Comparison of ENCODE assay signal across 8 cellular contexts in the genomic region with DNA sequence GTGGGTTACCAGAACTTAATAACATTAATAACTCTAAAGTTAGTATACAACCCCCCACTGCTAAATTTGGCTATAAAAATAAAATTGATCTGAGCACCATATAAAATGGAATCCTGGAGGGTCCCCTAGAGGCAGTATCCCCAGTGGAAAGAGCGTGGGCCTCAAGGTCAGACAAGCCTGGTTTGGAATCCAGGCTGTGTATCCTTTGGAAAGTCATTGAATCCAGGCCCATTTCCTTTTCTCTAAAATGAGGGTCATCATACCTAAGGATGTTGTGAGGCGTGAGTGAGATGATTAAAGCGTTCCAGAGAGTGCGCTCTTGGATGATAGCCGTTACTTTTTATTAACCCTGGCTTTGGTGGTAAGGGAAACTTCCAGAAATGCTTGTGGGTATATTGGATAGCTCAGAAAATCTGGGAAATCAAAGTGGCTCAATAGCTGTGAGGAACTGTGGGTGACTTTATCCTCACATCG. TPM values are rescaled to one million over a fixed set of nuclear protein-coding genes. Genes with fewer than 3 reads are reported as not detected.
A peak's percentile ranks its signal among the peaks of the same experiment; 100 is the strongest.
DNase-seq lines count a peak whose midpoint lies in the region; ATAC-seq, FAIRE-seq and TF ChIP-seq lines count a peak whose summit lies in the region.

No MANE protein-coding gene starts in this region.

- intact Hi-C loops in GM12878 (cut with micrococcal nuclease; ENCODE audit: unreplicated experiment) = no loop called here

- CTCF ChIA-PET in activated naive CD4-positive, alpha-beta T cell treated with anti-CD3 and anti-CD28 coated beads, Interleukin-2, amount 10 ng/mL, durations not matched to agents 7 days and 5 days (lab: Charles Lee) = no interaction called here
- CTCF ChIA-PET in GM12878 (lab: Yijun Ruan, JAX) = interaction anchor here (0.9 kb wide), 1 partner anchor 127 kb away, joined by 6 read pairs; no protein-coding TSS in a partner anchor

- H3K27ac Mint-ChIP-seq in activated naive CD4-positive, alpha-beta T cell treated with anti-CD3 and anti-CD28 coated beads, Interleukin-2, amount 10 ng/mL, durations not matched to agents 7 days and 5 days = peak overlapping the region; percentile 45

- H3K79me2 ChIP-seq in GM12878 (ENCODE audit: control insufficient read depth, insufficient read depth, low read length) = peaks cover 2% of the 10 kb centered on the region; the same call in 1 of the 2 replicates

- H2AFZ ChIP-seq in GM12878 (ENCODE audit: control insufficient read depth, low read depth, low read length) (no peak overlapping the region), mesenchymal stem cell (ENCODE audit: low read depth, low read length) (no peak overlapping the region)

- peaks cover 13% of the 10 kb centered on the region for H3K9me3 Mint-ChIP-seq in activated naive CD4-positive, alpha-beta T cell treated with anti-CD3 and anti-CD28 coated beads, Interleukin-2, amount 10 ng/mL, durations not matched to agents 7 days and 5 days

- in situ Hi-C loops in GM12878 (cut with MboI) = no loop called here

- H3K36me3 ChIP-seq in GM12878 (ENCODE audit: control insufficient read depth in 2 of 2, insufficient read depth in 2 of 2, low read length in 1 of 2) (no peaks in the 10 kb centered on the region), mesenchymal stem cell (ENCODE audit: control insufficient read depth in 1 of 2, insufficient read depth in 2 of 2, low read depth in 1 of 2, low read length in 2 of 2) (peaks cover 10 to 38% of the 10 kb centered on the region in 2 experiments), upper lobe of left lung (peaks cover 0 to 12% (median 2%) of the 10 kb centered on the region in 4 donors)

- no peaks in the 10 kb centered on the region for H3K4me1 ChIP-seq in GM12878 (ENCODE audit: control insufficient read depth, insufficient read depth, low read length)
- H3K4me1 ChIP-seq in mesenchymal stem cell (ENCODE audit: control insufficient read depth, insufficient read depth, low read depth, low read length) = peaks cover 20% of the 10 kb centered on the region
- H3K4me1 ChIP-seq in upper lobe of left lung = peaks cover 34 to 46% (median 36%) of the 10 kb centered on the region in 4 donors

- peak overlapping the region; percentile 90 to 97 for H3K4ac ChIP-seq in mesenchymal stem cell (ENCODE audit: low read depth in 1 of 2, low read length in 2 of 2)

- H3K4me2 ChIP-seq in GM12878 (ENCODE audit: control insufficient read depth, insufficient read depth) (peak overlapping the region; percentile 88; the same call in 1 of the 2 replicates), mesenchymal stem cell (ENCODE audit: low read length, poor library complexity, severe bottlenecking) (peak overlapping the region; percentile 97)

- no peak for TF ChIP-seq RAD21 in GM12878 (IDR thresholded peaks at IDR 0.05; ENCODE audit: insufficient read depth, low read depth, low read length)

- no peak overlapping the region for H3K9ac ChIP-seq in GM12878 (ENCODE audit: control insufficient read depth, insufficient read depth, low read length)
- peak overlapping the region; percentile 99 for H3K9ac ChIP-seq in mesenchymal stem cell (ENCODE audit: low read length)

- 97% methylated on average over 6 of the region's 6 CpGs for WGBS in GM12878 (ENCODE audit: insufficient coverage, insufficient replicate concordance, low lambda C conversion rate, missing lambda C conversion rate)
- 64% methylated on average over 6 of the region's 6 CpGs for WGBS in mesenchymal stem cell
- 40 to 41% methylated on average over 6 of the region's 6 CpGs for WGBS in upper lobe of left lung, 2 donors

- POLR2A ChIA-PET in GM12878 (lab: Charles Lee) = interaction anchor here (1.0 to 4.3 kb wide), 4 partner anchors 25 to 339 kb away, joined by 3 to 68 read pairs (median 4); partner anchors contain the start of gene HNRNPR

- no peak for DNase-seq in activated naive CD4-positive, alpha-beta T cell treated with anti-CD3 and anti-CD28 coated beads, Interleukin-2, amount 10 ng/mL, durations not matched to agents 7 days and 5 days
- DNase-seq in activated naive CD4-positive, alpha-beta T cell (lab: John Stamatoyannopoulos, UW) = no peak
- DNase-seq in GM12878 (ENCODE audit: low read depth, low spot score) (no peak), mesenchymal stem cell (peak; percentile 20), upper lobe of left lung (no peak), NCI-H748 (lab: John Stamatoyannopoulos, UW; ENCODE audit: unreplicated experiment) (no peak)
- no peak for DNase-seq in activated effector memory CD4-positive, alpha-beta T cell treated with anti-CD3 and anti-CD28 coated beads, Interleukin-2, amount 50 U/mL, for 16 hours

- H3K4me3 ChIP-seq in GM12878 = peak overlapping the region; percentile 87; the same call in 1 of the 2 replicates
- peak overlapping the region in 1 of 2 experiments; percentile 86 for H3K4me3 ChIP-seq in mesenchymal stem cell (ENCODE audit: insufficient read depth in 1 of 2, low read depth in 1 of 2, low read length in 2 of 2)
- peak overlapping the region in 2 of 4 donors; percentile 81 to 84 for H3K4me3 ChIP-seq in upper lobe of left lung

- H3K18ac ChIP-seq in mesenchymal stem cell (ENCODE audit: low read depth in 1 of 2, low read length in 2 of 2) = peak overlapping the region; percentile 78 to 92

- no peaks in the 10 kb centered on the region for H4K20me1 ChIP-seq in GM12878 (ENCODE audit: control insufficient read depth, insufficient read depth)

- peak overlapping the region; percentile 56 for H2BK120ac ChIP-seq in mesenchymal stem cell (ENCODE audit: low read depth, low read length)

- H3K4me1 Mint-ChIP-seq in activated naive CD4-positive, alpha-beta T cell treated with anti-CD3 and anti-CD28 coated beads, Interleukin-2, amount 10 ng/mL, durations not matched to agents 7 days and 5 days = peaks cover 40% of the 10 kb centered on the region

- TF ChIP-seq POLR2A in GM12878 (IDR thresholded peaks at IDR 0.05; ENCODE audit: low read depth, low read length) = no peak
- no peak for TF ChIP-seq POLR2A in upper lobe of left lung (IDR thresholded peaks at IDR 0.05)

- H3K4me3 Mint-ChIP-seq in activated naive CD4-positive, alpha-beta T cell treated with anti-CD3 and anti-CD28 coated beads, Interleukin-2, amount 10 ng/mL, durations not matched to agents 7 days and 5 days = peak overlapping the region; percentile 97

- peak overlapping the region; percentile 84 for H2AK5ac ChIP-seq in mesenchymal stem cell (ENCODE audit: low read length, severe bottlenecking)

- BruUV-seq in GM12878 (replicated peaks; lab: Mats Ljungman, UMichigan) = no TSS peak

- SMC1A ChIA-PET in GM12878 (lab: Charles Lee; ENCODE audit: uncharacterized antibody, unreplicated experiment) = no interaction called here

- FAIRE-seq in GM12878 (lab: Jason Lieb, UNC) = no peak

- H3K9me3 ChIP-seq in GM12878 (replicated peaks; ENCODE audit: control insufficient read depth, insufficient read depth, low read length) (peaks cover 3% of the 10 kb centered on the region; the same call in 1 of the 3 replicates), mesenchymal stem cell (ENCODE audit: control insufficient read depth, low read length) (peaks cover 8% of the 10 kb centered on the region), upper lobe of left lung (no peaks in the 10 kb centered on the region)

- no peaks in the 10 kb centered on the region for H3K27me3 Mint-ChIP-seq in activated naive CD4-positive, alpha-beta T cell treated with anti-CD3 and anti-CD28 coated beads, Interleukin-2, amount 10 ng/mL, durations not matched to agents 7 days and 5 days

- peak overlapping the region; percentile 29 to 84 for H2BK12ac ChIP-seq in mesenchymal stem cell (ENCODE audit: low read length in 2 of 2)

- no peak for TF ChIP-seq EP300 in GM12878 (IDR thresholded peaks at IDR 0.05; ENCODE audit: borderline replicate concordance in 1 of 2, control insufficient read depth in 1 of 2, low read depth in 2 of 2, low read length in 2 of 2)
- no peak for TF ChIP-seq EP300 in upper lobe of left lung (IDR thresholded peaks at IDR 0.05)

- RAD21 ChIA-PET in GM12878 (lab: Charles Lee; ENCODE audit: unreplicated experiment) = interaction anchor here (0.6 to 5.0 kb wide), 2 partner anchors 26 to 338 kb away, joined by 3 to 34 read pairs; partner anchors contain the start of gene HNRNPR

- no peaks in the 10 kb centered on the region for H3K27me3 ChIP-seq in GM12878 (replicated peaks in 1 of 2; ENCODE audit: control insufficient read depth in 2 of 2, insufficient read depth in 2 of 2, low read length in 1 of 2)
- H3K27me3 ChIP-seq in mesenchymal stem cell (ENCODE audit: control insufficient read depth in 1 of 2, insufficient read depth in 1 of 2, low read length in 2 of 2) = no peaks in the 10 kb centered on the region
- H3K27me3 ChIP-seq in upper lobe of left lung = no peaks in the 10 kb centered on the region

- TF ChIP-seq CTCF in GM12878 (IDR thresholded peaks at IDR 0.05 in 2 of 3, conservative IDR thresholded peaks at IDR 0.05 in 1 of 3; ENCODE audit: control insufficient read depth in 2 of 3, extremely low read depth in 1 of 3, insufficient read depth in 1 of 3, low read depth in 3 of 3, low read length in 3 of 3) (no peak), upper lobe of left lung (IDR thresholded peaks at IDR 0.05) (no peak)

- ATAC-seq in GM12878 (no peak), upper lobe of left lung (ENCODE audit: low FRiP score in 2 of 2) (no peak), HG02938 (IDR thresholded peaks at IDR 0.05; ENCODE audit: unreplicated experiment) (no peak)

- H4K8ac ChIP-seq in mesenchymal stem cell (ENCODE audit: low read length) = peak overlapping the region; percentile 30

- H3K27ac ChIP-seq in GM12878 (ENCODE audit: control insufficient read depth, insufficient read depth) (no peak overlapping the region), mesenchymal stem cell (ENCODE audit: low read length, poor library complexity, severe bottlenecking) (peak overlapping the region; percentile 90), upper lobe of left lung (peak overlapping the region; percentile 92 to 98 (median 97))

- peaks cover 25% of the 10 kb centered on the region for H3K36me3 Mint-ChIP-seq in activated naive CD4-positive, alpha-beta T cell treated with anti-CD3 and anti-CD28 coated beads, Interleukin-2, amount 10 ng/mL, durations not matched to agents 7 days and 5 days

- H2BK5ac ChIP-seq in mesenchymal stem cell (ENCODE audit: low read depth, low read length, poor library complexity, severe bottlenecking) = no peak overlapping the region

- H4K91ac ChIP-seq in mesenchymal stem cell (ENCODE audit: low read length) = peak overlapping the region; percentile 20

- H3K14ac ChIP-seq in mesenchymal stem cell (ENCODE audit: low read length in 2 of 2) = peak overlapping the region in 1 of 2 experiments; percentile 28

- peaks cover 21% of the 10 kb centered on the region for H3K79me1 ChIP-seq in mesenchymal stem cell (replicated peaks; ENCODE audit: low read length, poor library complexity, severe bottlenecking)

- no peak overlapping the region for H3K23ac ChIP-seq in mesenchymal stem cell (ENCODE audit: low read length in 2 of 2)

- no peak overlapping the region for H2BK15ac ChIP-seq in mesenchymal stem cell (ENCODE audit: low read depth, poor library complexity, severe bottlenecking)

RNA-seq across cellular contexts. Expression of gene ZNF436, which starts 0.7 kb away (rescaled TPM):
- 11.6 and 13.0 TPM in 2 replicates for total RNA-seq in GM12878 (2013; cell fraction: nucleolus; rRNA removed)
- total RNA-seq in GM12878 (2014; rRNA removed) = 3.4 and 3.8 TPM in 2 replicates
- total RNA-seq in GM12878 (2014; rRNA removed; fragmentation: Illumina TruSeq; extraction: Trizol) = 3.5 and 3.8 TPM in 2 replicates
- total RNA-seq in GM12878 (2021) = 3.1 and 3.2 TPM in 2 replicates
- 1.8 TPM for polyA plus RNA-seq in GM12878 (2011; ENCODE audit: low read depth)
- polyA plus RNA-seq in GM12878 (2011; rRNA removed) = 4.7 and 6.3 TPM in 2 replicates
- 2.2 and 2.6 TPM in 2 replicates for polyA plus RNA-seq in GM12878 (2011; cell fraction: cytosol; rRNA removed)
- 4.5 and 5.6 TPM in 2 replicates for polyA plus RNA-seq in GM12878 (2011; cell fraction: nucleus; rRNA removed)
- polyA plus RNA-seq in GM12878 (2012) = 1.7 and 2.9 TPM in 2 replicates
- 3.4 and 4.5 TPM in 2 replicates for polyA plus RNA-seq in GM12878 (2014; fragmentation: Illumina TruSeq; extraction: Trizol)
- polyA plus RNA-seq in GM12878 (2014; fragmentation: Nextera tagmentation; extraction: Ambion mirVana) = 1 to 10 TPM in 1 of 2 experiments, under 1 TPM in 1; 0.85 to 1.1 TPM
- 1.8 and 1.9 TPM in 2 replicates for polyA plus RNA-seq in GM12878 (2014; rRNA removed)
- polyA plus RNA-seq in GM12878 (2016; fragmentation: Nextera tagmentation; extraction: Ambion mirVana) = 1 to 10 TPM; 2.6 to 2.9 TPM
- polyA minus RNA-seq in GM12878 (2011; rRNA and poly(A)+ RNA removed) = 6.4 and 6.9 TPM in 2 replicates
- polyA minus RNA-seq in GM12878 (2011; cell fraction: cytosol; rRNA and poly(A)+ RNA removed) = 2.3 and 2.5 TPM in 2 replicates
- 5.6 TPM in 2 replicates for polyA minus RNA-seq in GM12878 (2011; cell fraction: nucleus; rRNA and poly(A)+ RNA removed)
- 10.9 TPM for polyA plus RNA-seq in mesenchymal stem cell (2013, experiment 1 of 2)
- polyA plus RNA-seq in mesenchymal stem cell (2013, experiment 2 of 2) = 10.8 TPM
- 10 to 100 TPM in 2 of 6 donors, 1 to 10 TPM in 4; 5.5 to 11.3 (median 8.2) TPM for total RNA-seq in upper lobe of left lung

RNA-seq across cellular contexts. Expression of gene HNRNPR, which starts 26.2 kb away (rescaled TPM):
- 201 and 203 TPM in 2 replicates for total RNA-seq in GM12878 (2013; cell fraction: nucleolus; rRNA removed)
- total RNA-seq in GM12878 (2014; rRNA removed) (107 and 127 TPM in 2 replicates), GM12878 (2014; rRNA removed; fragmentation: Illumina TruSeq; extraction: Trizol) (230 and 249 TPM in 2 replicates), GM12878 (2021) (190 and 194 TPM in 2 replicates), upper lobe of left lung (10 to 100 TPM; 43.9 to 97.7 (median 73.5) TPM)
- 79.9 TPM for polyA plus RNA-seq in GM12878 (2011; ENCODE audit: low read depth)
- polyA plus RNA-seq in GM12878 (2011; rRNA removed) (279 and 291 TPM in 2 replicates), GM12878 (2014; fragmentation: Illumina TruSeq; extraction: Trizol) (280 and 322 TPM in 2 replicates), GM12878 (2014; fragmentation: Nextera tagmentation; extraction: Ambion mirVana) (100 to 1,000 TPM in 1 of 2 experiments, 10 to 100 TPM in 1; 80.5 to 138 TPM), GM12878 (2014; rRNA removed) (166 and 190 TPM in 2 replicates), GM12878 (2016; fragmentation: Nextera tagmentation; extraction: Ambion mirVana) (100 to 1,000 TPM; 242 to 260 TPM)
- polyA plus RNA-seq in GM12878 (2011; cell fraction: cytosol; rRNA removed) = 104 and 113 TPM in 2 replicates
- polyA plus RNA-seq in GM12878 (2011; cell fraction: nucleus; rRNA removed) = 61.6 and 89.4 TPM in 2 replicates
- 103 and 125 TPM in 2 replicates for polyA plus RNA-seq in GM12878 (2012)
- polyA minus RNA-seq in GM12878 (2011; rRNA and poly(A)+ RNA removed) = 104 and 152 TPM in 2 replicates
- 50.0 and 62.1 TPM in 2 replicates for polyA minus RNA-seq in GM12878 (2011; cell fraction: cytosol; rRNA and poly(A)+ RNA removed)
- 52.5 and 101 TPM in 2 replicates for polyA minus RNA-seq in GM12878 (2011; cell fraction: nucleus; rRNA and poly(A)+ RNA removed)
- 85.8 TPM for polyA plus RNA-seq in mesenchymal stem cell (2013, experiment 1 of 2)
- polyA plus RNA-seq in mesenchymal stem cell (2013, experiment 2 of 2) = 90.1 TPM

RNA-seq across cellular contexts. Expression of gene TCEA3, which starts 54.2 kb away (rescaled TPM):
- not detected in 2 replicates for total RNA-seq in GM12878 (2013; cell fraction: nucleolus; rRNA removed)
- 0.23 TPM in 1 of 2 replicates, not detected in the other for total RNA-seq in GM12878 (2014; rRNA removed)
- not detected in 2 replicates for total RNA-seq in GM12878 (2014; rRNA removed; fragmentation: Illumina TruSeq; extraction: Trizol)
- total RNA-seq in GM12878 (2021) = 0.37 TPM in 1 of 2 replicates, not detected in the other
- polyA plus RNA-seq in GM12878 (2011; ENCODE audit: low read depth) = not detected
- 0.08 TPM in 1 of 2 replicates, not detected in the other for polyA plus RNA-seq in GM12878 (2011; rRNA removed)
- 0.03 and 0.12 TPM in 2 replicates for polyA plus RNA-seq in GM12878 (2011; cell fraction: cytosol; rRNA removed)
- 0.10 and 0.36 TPM in 2 replicates for polyA plus RNA-seq in GM12878 (2011; cell fraction: nucleus; rRNA removed)
- polyA plus RNA-seq in GM12878 (2012) = 0.16 and 0.18 TPM in 2 replicates
- 0.27 TPM in 1 of 2 replicates, not detected in the other for polyA plus RNA-seq in GM12878 (2014; fragmentation: Illumina TruSeq; extraction: Trizol)
- polyA plus RNA-seq in GM12878 (2014; fragmentation: Nextera tagmentation; extraction: Ambion mirVana) = not detected
- polyA plus RNA-seq in GM12878 (2014; rRNA removed) = 0.06 TPM in 1 of 2 replicates, not detected in the other
- polyA plus RNA-seq in GM12878 (2016; fragmentation: Nextera tagmentation; extraction: Ambion mirVana) = not detected
- polyA minus RNA-seq in GM12878 (2011; rRNA and poly(A)+ RNA removed) = not detected in 2 replicates
- polyA minus RNA-seq in GM12878 (2011; cell fraction: cytosol; rRNA and poly(A)+ RNA removed) = not detected in 2 replicates
- polyA minus RNA-seq in GM12878 (2011; cell fraction: nucleus; rRNA and poly(A)+ RNA removed) = not detected in 2 replicates
- polyA plus RNA-seq in mesenchymal stem cell (2013, experiment 1 of 2) = 27.4 TPM
- 25.9 TPM for polyA plus RNA-seq in mesenchymal stem cell (2013, experiment 2 of 2)
- 100 to 1,000 TPM in 1 of 6 donors, 10 to 100 TPM in 5; 32.5 to 141 (median 42.9) TPM for total RNA-seq in upper lobe of left lung

Comparison
In these comparisons a context has a peak if more than half of its experiments do, and no peak if none do; other contexts are left out.
1. RNA of gene TCEA3, which starts 54.2 kb away (total RNA-seq): 32.5 to 141 TPM in upper lobe of left lung; 0.23 to 0.37 TPM in GM12878; every median in the first group is over 10 times any median in the second.